Comparison of ENCODE assay signal across 1 cellular context in the genomic region with DNA sequence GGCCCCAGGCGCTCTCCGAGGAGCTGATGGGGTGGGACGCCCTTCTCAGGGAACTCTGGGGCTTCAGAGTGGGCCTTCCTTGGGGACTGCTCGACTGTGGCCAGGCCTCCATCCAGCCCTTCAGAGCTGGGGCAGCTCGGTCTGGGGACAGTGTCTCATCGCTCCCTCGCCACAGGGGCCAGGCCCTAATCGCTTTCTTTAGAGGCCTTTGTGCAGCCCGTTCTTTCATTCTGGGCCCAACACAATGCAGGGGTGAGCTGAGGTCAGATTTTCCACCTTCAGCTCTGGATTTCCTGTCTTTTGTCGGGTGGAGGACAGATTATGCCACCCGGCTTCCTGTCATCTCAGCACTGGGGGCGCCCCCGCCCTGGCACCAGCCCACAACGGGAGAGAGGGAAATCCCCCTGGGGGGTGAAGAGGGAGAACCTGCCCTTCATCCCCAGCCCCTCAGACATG.
TF ChIP-seq lines count a peak whose summit lies in the region.

No MANE protein-coding gene starts in this region.

TF ChIP-seq in K562, 482 proteins besides CTCF, POLR2A, EP300 and RAD21:
- TF ChIP-seq ZFP36 (IDR thresholded peaks at IDR 0.05; ENCODE audit: low read depth, low read length, partially characterized antibody) (no peak), CSDE1 (IDR thresholded peaks at IDR 0.05) (no peak), DACH1 (IDR thresholded peaks at IDR 0.05; ENCODE audit: partially characterized antibody) (no peak), SETDB1 (IDR thresholded peaks at IDR 0.05; ENCODE audit: low read length) (no peak), ATF1 (CRISPR knock-in tag; IDR thresholded peaks at IDR 0.05) (no peak), ATF1 (tag; IDR thresholded peaks at IDR 0.05) (no peak), PHB (CRISPR knock-in tag; IDR thresholded peaks at IDR 0.05) (no peak), E2F4 (CRISPR knock-in tag; IDR thresholded peaks at IDR 0.05; ENCODE audit: low read depth) (no peak), ZSCAN29 (IDR thresholded peaks at IDR 0.05) (no peak)
